7 cellular contexts compared by ENCODE assay signal in the genomic region with DNA sequence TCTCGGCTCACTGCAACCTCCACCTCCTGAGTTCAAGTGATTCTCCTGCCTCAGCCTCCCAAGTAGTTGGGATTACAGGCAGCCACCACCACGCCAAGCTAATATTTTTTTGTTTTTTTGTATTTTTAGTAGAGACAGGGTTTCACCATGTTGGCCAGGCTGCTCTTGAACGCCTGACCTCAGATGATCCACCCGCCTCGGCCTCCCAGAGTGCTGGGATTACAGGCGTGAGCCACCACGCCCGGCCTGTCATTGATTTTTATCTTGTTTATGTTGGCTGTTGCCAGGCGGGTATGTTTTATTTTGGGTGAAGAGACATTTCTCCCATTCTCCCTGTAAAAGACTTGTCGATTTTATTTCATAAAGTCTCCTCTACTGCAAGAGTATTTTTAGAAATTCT. TPM values are rescaled to one million over a fixed set of nuclear protein-coding genes. Genes with fewer than 3 reads are reported as not detected.
A peak's percentile ranks its signal among the peaks of the same experiment; 100 is the strongest.
DNase-seq lines count a peak whose midpoint lies in the region; ATAC-seq, FAIRE-seq and TF ChIP-seq lines count a peak whose summit lies in the region.
"Not testable (repeated sequence)": the region's sequence is repeated elsewhere in the genome, so short reads cannot be mapped to it uniquely, and the experiment has no call there.

No MANE protein-coding gene starts in this region.

- intact Hi-C loops in Calu3 (cut with micrococcal nuclease; ENCODE audit: unreplicated experiment); activated naive CD4-positive, alpha-beta T cell treated with anti-CD3 and anti-CD28 coated beads for 36 hours (cut with micrococcal nuclease); HepG2 (cut with micrococcal nuclease; ENCODE audit: unreplicated experiment); pancreas (cut with DNase I): not testable (repeated sequence)

- CTCF ChIA-PET in Calu3 (lab: Charles Lee); activated naive CD4-positive, alpha-beta T cell treated with anti-CD3 and anti-CD28 coated beads for 36 hours (lab: Charles Lee); HepG2 (lab: Yijun Ruan, JAX; ENCODE audit: low intra/inter-chr PET ratio, low total read pairs): not testable (repeated sequence)

- H3K9me3 Mint-ChIP-seq in Calu3 (ENCODE audit: low read depth, unreplicated experiment); endothelial cell (ENCODE audit: unreplicated experiment): not testable (repeated sequence)
- peaks cover 30% of the 10 kb centered on the region for H3K9me3 Mint-ChIP-seq in activated naive CD4-positive, alpha-beta T cell treated with anti-CD3 and anti-CD28 coated beads for 36 hours

- H2AFZ ChIP-seq in HepG2 (ENCODE audit: low read length) = not testable (repeated sequence)

- in situ Hi-C loops in HepG2 (cut with HindIII; ENCODE audit: extremely low pct_ligation_motif_present, low pct_unique_long_range_greater_than_20kb) = not testable (repeated sequence)

- not testable (repeated sequence) for H3K27me3 Mint-ChIP-seq in Calu3 (ENCODE audit: unreplicated experiment); T-helper 17 cell; activated naive CD4-positive, alpha-beta T cell treated with anti-CD3 and anti-CD28 coated beads for 36 hours (ENCODE audit: low read depth); endothelial cell (ENCODE audit: unreplicated experiment)

- H3K27ac ChIP-seq in HepG2 (ENCODE audit: extremely low read length, insufficient read depth, low read length); pancreas: not testable (repeated sequence)

- not testable (repeated sequence) for TF ChIP-seq POLR2A in HepG2 (IDR thresholded peaks at IDR 0.05; ENCODE audit: insufficient read depth in 1 of 2, low read depth in 2 of 2, low read length in 2 of 2)

- peaks cover 43% of the 10 kb centered on the region for H4K20me1 ChIP-seq in HepG2 (ENCODE audit: insufficient read depth, low read length)

- H3K4me2 ChIP-seq in HepG2 (ENCODE audit: low read depth, low read length) = not testable (repeated sequence)

- FAIRE-seq in HepG2 (lab: Jason Lieb, UNC) = not testable (repeated sequence)
- FAIRE-seq in pancreas (lab: Jason Lieb, UNC) = peak; percentile 32

- TF ChIP-seq CTCF in Calu3 (IDR thresholded peaks at IDR 0.05; ENCODE audit: unreplicated experiment); endothelial cell (IDR thresholded peaks at IDR 0.05; ENCODE audit: unreplicated experiment); HepG2 (CRISPR knock-in tag; IDR thresholded peaks at IDR 0.05); pancreas (IDR thresholded peaks at IDR 0.05): not testable (repeated sequence)

- H3K9ac ChIP-seq in HepG2 (ENCODE audit: insufficient read depth, low read depth, low read length) = not testable (repeated sequence)

- WGBS in HepG2 (ENCODE audit: low lambda C conversion rate) = 96% methylated on average over 10 of the region's 10 CpGs
- WGBS in pancreas, 2 donors = 83 to 88% methylated on average over 10 of the region's 10 CpGs

- H3K4me1 ChIP-seq in HepG2 (ENCODE audit: insufficient read depth, low read length) (peaks cover 25% of the 10 kb centered on the region), pancreas (peaks cover 11 to 17% (median 13%) of the 10 kb centered on the region in 3 donors)

- H3K4me3 ChIP-seq in HepG2 (replicated peaks in 1 of 3; ENCODE audit: insufficient read depth in 1 of 3, low read depth in 2 of 3, low read length in 3 of 3); pancreas: not testable (repeated sequence)

- not testable (repeated sequence) for H3K4me3 Mint-ChIP-seq in Calu3 (ENCODE audit: low read depth, unreplicated experiment); T-helper 17 cell; endothelial cell (ENCODE audit: unreplicated experiment)
- peak overlapping the region; percentile 21 for H3K4me3 Mint-ChIP-seq in activated naive CD4-positive, alpha-beta T cell treated with anti-CD3 and anti-CD28 coated beads for 36 hours

- not testable (repeated sequence) for H3K27me3 ChIP-seq in HepG2 (ENCODE audit: control insufficient read depth in 1 of 2, insufficient read depth in 2 of 2, low read length in 2 of 2); pancreas

- not testable (repeated sequence) for H3K36me3 ChIP-seq in HepG2 (replicated peaks in 1 of 2; ENCODE audit: control insufficient read depth in 1 of 2, insufficient read depth in 2 of 2, low read length in 2 of 2); pancreas

- H3K27ac Mint-ChIP-seq in Calu3 (ENCODE audit: unreplicated experiment); activated naive CD4-positive, alpha-beta T cell treated with anti-CD3 and anti-CD28 coated beads for 36 hours: not testable (repeated sequence)
- H3K27ac Mint-ChIP-seq in T-helper 17 cell = peak overlapping the region; percentile 8
- H3K27ac Mint-ChIP-seq in endothelial cell (ENCODE audit: unreplicated experiment) = peak overlapping the region; percentile 36

- ATAC-seq in T-helper 17 cell, HepG2, pancreas: not testable (repeated sequence)

- not testable (repeated sequence) for BruUV-seq in Calu3 (replicated peaks; lab: Mats Ljungman, UMichigan); HepG2 (replicated peaks; lab: Mats Ljungman, UMichigan)

- not testable (repeated sequence) for H3K36me3 Mint-ChIP-seq in Calu3 (ENCODE audit: insufficient read depth, unreplicated experiment); T-helper 17 cell (ENCODE audit: low read depth)
- H3K36me3 Mint-ChIP-seq in activated naive CD4-positive, alpha-beta T cell treated with anti-CD3 and anti-CD28 coated beads for 36 hours (ENCODE audit: low read depth) = peaks cover 22% of the 10 kb centered on the region
- H3K36me3 Mint-ChIP-seq in endothelial cell (ENCODE audit: low read depth, unreplicated experiment) = peaks cover 15% of the 10 kb centered on the region

- peak; percentile 8 for DNase-seq in Calu3
- peak; percentile 30 for DNase-seq in M059J (ENCODE audit: low read depth)
- DNase-seq in T-helper 17 cell; activated naive CD4-positive, alpha-beta T cell treated with anti-CD3 and anti-CD28 coated beads for 36 hours; endothelial cell (ENCODE audit: low spot score); HepG2 (ENCODE audit: low spot score); pancreas: not testable (repeated sequence)

- TF ChIP-seq EP300 in HepG2 (IDR thresholded peaks at IDR 0.05; ENCODE audit: low read depth in 2 of 2, low read length in 2 of 2); HepG2 (CRISPR knock-in tag; IDR thresholded peaks at IDR 0.05; ENCODE audit: borderline replicate concordance): not testable (repeated sequence)

- POLR2A ChIA-PET in HepG2 (lab: Yijun Ruan, JAX) = not testable (repeated sequence)

- H3K79me2 ChIP-seq in HepG2 (ENCODE audit: insufficient read depth, low read length) = peaks cover 81% of the 10 kb centered on the region

- not testable (repeated sequence) for H3K4me1 Mint-ChIP-seq in Calu3 (ENCODE audit: low read depth, unreplicated experiment)
- H3K4me1 Mint-ChIP-seq in T-helper 17 cell = peaks cover 25% of the 10 kb centered on the region
- H3K4me1 Mint-ChIP-seq in activated naive CD4-positive, alpha-beta T cell treated with anti-CD3 and anti-CD28 coated beads for 36 hours (ENCODE audit: low read depth) = peaks cover 76% of the 10 kb centered on the region
- H3K4me1 Mint-ChIP-seq in endothelial cell (ENCODE audit: unreplicated experiment) = peaks cover 53% of the 10 kb centered on the region

- H3K9me3 ChIP-seq in T-helper 17 cell (ENCODE audit: control insufficient read depth, low read length, poor library complexity, severe bottlenecking); pancreas: not testable (repeated sequence)
- peaks cover 14% of the 10 kb centered on the region for H3K9me3 ChIP-seq in HepG2 (ENCODE audit: low read length)

- TF ChIP-seq RAD21 in HepG2 (CRISPR knock-in tag; IDR thresholded peaks at IDR 0.05) = not testable (repeated sequence)

RNA-seq across cellular contexts. Expression of gene SNX9, which starts 32.8 kb away (rescaled TPM):
- 16.6 and 17.7 TPM in 2 replicates for total RNA-seq in Calu3 (2022)
- 23.0 and 37.8 TPM in 2 replicates for total RNA-seq in M059J (2014; rRNA removed; shearing (Covaris generic))
- total RNA-seq in T-helper 17 cell = 10 to 100 TPM; 21.2 to 38.9 TPM
- total RNA-seq in activated naive CD4-positive, alpha-beta T cell treated with anti-CD3 and anti-CD28 coated beads for 36 hours = 10 to 100 TPM; 34.3 to 34.6 TPM
- total RNA-seq in endothelial cell (ENCODE audit: unreplicated experiment) = 68.6 TPM
- 21.9 and 27.7 TPM in 2 replicates for total RNA-seq in HepG2 (2016; rRNA removed; fragmentation: Illumina TruSeq; extraction: Trizol)
- total RNA-seq in HepG2 (2016; cell fraction: cytosol; rRNA removed; fragmentation: Illumina TruSeq; extraction: Trizol; ENCODE audit: low read depth) = 3.3 and 3.5 TPM in 2 replicates
- 20.6 and 26.2 TPM in 2 replicates for total RNA-seq in HepG2 (2016; cell fraction: insoluble cytoplasmic fraction; rRNA removed; fragmentation: Illumina TruSeq; extraction: Trizol)
- total RNA-seq in HepG2 (2016; cell fraction: membrane; rRNA removed; fragmentation: Illumina TruSeq; extraction: Trizol) = 11.1 and 12.4 TPM in 2 replicates
- 15.6 and 15.7 TPM in 2 replicates for total RNA-seq in HepG2 (2016; cell fraction: nucleus; rRNA removed; fragmentation: Illumina TruSeq; extraction: Trizol)
- 35.2 and 36.0 TPM in 2 replicates for polyA plus RNA-seq in HepG2 (2011; rRNA removed)
- 25.8 and 32.1 TPM in 2 replicates for polyA plus RNA-seq in HepG2 (2011; cell fraction: cytosol; rRNA removed)
- 24.9 and 25.2 TPM in 2 replicates for polyA plus RNA-seq in HepG2 (2011; cell fraction: nucleus; rRNA removed)
- polyA plus RNA-seq in HepG2 (2012) = 29.4 and 32.2 TPM in 2 replicates
- polyA plus RNA-seq in HepG2 (2016; cell fraction: cytosol; fragmentation: Illumina TruSeq; extraction: Trizol; ENCODE audit: low read depth) = 2.4 and 2.5 TPM in 2 replicates
- polyA plus RNA-seq in HepG2 (2016; cell fraction: insoluble cytoplasmic fraction; fragmentation: Illumina TruSeq; extraction: Trizol; ENCODE audit: low read depth) = 27.0 and 29.7 TPM in 2 replicates
- polyA plus RNA-seq in HepG2 (2016; cell fraction: membrane; fragmentation: Illumina TruSeq; extraction: Trizol; ENCODE audit: low read depth) = 6.8 and 7.3 TPM in 2 replicates
- polyA plus RNA-seq in HepG2 (2016; cell fraction: nucleus; fragmentation: Illumina TruSeq; extraction: Trizol; ENCODE audit: insufficient read depth, low read depth) = 20.8 and 21.2 TPM in 2 replicates
- polyA minus RNA-seq in HepG2 (2011; rRNA and poly(A)+ RNA removed; ENCODE audit: low replicate concordance) = 17.0 and 19.8 TPM in 2 replicates
- polyA minus RNA-seq in HepG2 (2011; cell fraction: cytosol; rRNA and poly(A)+ RNA removed) = 22.7 and 25.5 TPM in 2 replicates
- 26.1 and 28.5 TPM in 2 replicates for polyA minus RNA-seq in HepG2 (2011; cell fraction: nucleus; rRNA and poly(A)+ RNA removed)
- total RNA-seq in pancreas = 10 to 100 TPM; 14.6 to 27.4 (median 16.3) TPM
- 10 to 100 TPM; 14.2 to 16.3 TPM for polyA plus RNA-seq in pancreas
